22 cellular contexts compared by ENCODE assay signal in the genomic region with DNA sequence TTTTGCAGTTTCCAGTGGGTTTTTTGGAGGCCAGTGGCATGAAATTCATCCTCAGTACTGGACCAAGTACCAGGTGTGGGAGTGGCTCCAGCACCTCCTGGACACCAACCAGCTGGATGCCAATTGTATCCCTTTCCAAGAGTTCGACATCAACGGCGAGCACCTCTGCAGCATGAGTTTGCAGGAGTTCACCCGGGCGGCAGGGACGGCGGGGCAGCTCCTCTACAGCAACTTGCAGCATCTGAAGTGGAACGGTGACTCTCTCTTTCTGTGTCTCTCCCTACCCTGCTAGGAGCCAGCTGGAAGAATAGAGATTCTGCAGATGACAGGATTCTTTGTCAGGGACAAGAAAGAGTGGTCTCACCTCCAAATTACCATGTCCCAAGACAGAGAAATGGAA. TPM values are rescaled to one million over a fixed set of nuclear protein-coding genes. Genes with fewer than 3 reads are reported as not detected.
DNase-seq lines count a peak whose midpoint lies in the region; ATAC-seq, FAIRE-seq and TF ChIP-seq lines count a peak whose summit lies in the region.
"Had no signal": no experiment of that assay in that cellular context is flagged by ENCODE, and none has a peak within 500 bp of the region (broad histone marks: within the 10 kb centered on the region; RNA-seq: fewer than 3 reads in every experiment).

No MANE protein-coding gene starts in this region.

- H2BK12ac ChIP-seq in mesenchymal stem cell (ENCODE audit: low read length in 2 of 2), result no peak overlapping the region

- peaks cover 2% of the 10 kb centered on the region for H3K36me3 Mint-ChIP-seq in astrocyte (ENCODE audit: low read depth, unreplicated experiment)
- no peaks in the 10 kb centered on the region for H3K36me3 Mint-ChIP-seq in stimulated activated naive B cell treated with anti-CD40 and anti-IgM and Interleukin-4, amounts not matched to agents 10 μg/mL and 1 μg/mL and 100 μg/mL, for 72 hours
- H3K36me3 Mint-ChIP-seq: CD14-positive monocyte, IgD-negative memory B cell had no signal

- no peak overlapping the region for H2BK5ac ChIP-seq in mesenchymal stem cell (ENCODE audit: low read depth, low read length, poor library complexity, severe bottlenecking)

- WGBS in mesenchymal stem cell, result 98% methylated on average over 8 of the region's 8 CpGs

- H3K27me3 Mint-ChIP-seq in astrocyte (ENCODE audit: low read depth, unreplicated experiment), result no peaks in the 10 kb centered on the region
- H3K27me3 Mint-ChIP-seq in stimulated activated naive B cell treated with anti-CD40 and anti-IgM and Interleukin-4, amounts not matched to agents 10 μg/mL and 1 μg/mL and 100 μg/mL, for 72 hours, result peaks cover 16 to 22% of the 10 kb centered on the region in 2 donors
- H3K27me3 Mint-ChIP-seq: IgD-negative memory B cell had no signal

- H3K4me2 ChIP-seq in astrocyte (ENCODE audit: low read length) (no peak overlapping the region), mesenchymal stem cell (ENCODE audit: low read length, poor library complexity, severe bottlenecking) (no peak overlapping the region)

- no peaks in the 10 kb centered on the region for H4K20me1 ChIP-seq in astrocyte (ENCODE audit: insufficient read depth, low read length)

- H3K27ac ChIP-seq in C4-2B, result peak overlapping the region; percentile 34
- no peak overlapping the region for H3K27ac ChIP-seq in astrocyte (ENCODE audit: low read depth, low read length)
- no peak overlapping the region for H3K27ac ChIP-seq in mesenchymal stem cell (ENCODE audit: low read length, poor library complexity, severe bottlenecking)

- no peak overlapping the region for H2BK15ac ChIP-seq in mesenchymal stem cell (ENCODE audit: low read depth, poor library complexity, severe bottlenecking)

- peaks cover 28% of the 10 kb centered on the region for H3K4me1 ChIP-seq in astrocyte (ENCODE audit: insufficient read depth, low read length)
- peaks cover 13% of the 10 kb centered on the region for H3K4me1 ChIP-seq in mesenchymal stem cell (ENCODE audit: control insufficient read depth, insufficient read depth, low read depth, low read length)
- peaks cover 15% of the 10 kb centered on the region for H3K4me1 ChIP-seq in HAP-1

- H3K27ac Mint-ChIP-seq in astrocyte (ENCODE audit: unreplicated experiment), result peak overlapping the region; percentile 79
- H3K27ac Mint-ChIP-seq in stimulated activated naive B cell treated with anti-CD40 and anti-IgM and Interleukin-4, amounts not matched to agents 10 μg/mL and 1 μg/mL and 100 μg/mL, for 72 hours, result no peak overlapping the region
- H3K27ac Mint-ChIP-seq: CD14-positive monocyte, IgD-negative memory B cell had no signal

- no peak overlapping the region for H3K23ac ChIP-seq in mesenchymal stem cell (ENCODE audit: low read length in 2 of 2)

- peaks cover 38% of the 10 kb centered on the region for H3K4me1 Mint-ChIP-seq in astrocyte (ENCODE audit: low read depth, unreplicated experiment)
- peaks cover 12 to 24% of the 10 kb centered on the region in 2 donors for H3K4me1 Mint-ChIP-seq in stimulated activated naive B cell treated with anti-CD40 and anti-IgM and Interleukin-4, amounts not matched to agents 10 μg/mL and 1 μg/mL and 100 μg/mL, for 72 hours

- no peaks in the 10 kb centered on the region for H3K9me3 Mint-ChIP-seq in astrocyte (ENCODE audit: unreplicated experiment)
- H3K9me3 Mint-ChIP-seq in stimulated activated naive B cell treated with anti-CD40 and anti-IgM and Interleukin-4, amounts not matched to agents 10 μg/mL and 1 μg/mL and 100 μg/mL, for 72 hours, result no peaks in the 10 kb centered on the region
- H3K9me3 Mint-ChIP-seq: CD14-positive monocyte, IgD-negative memory B cell had no signal

- H2AFZ ChIP-seq in astrocyte (ENCODE audit: low read depth, low read length), result no peak overlapping the region
- no peak overlapping the region for H2AFZ ChIP-seq in mesenchymal stem cell (ENCODE audit: low read depth, low read length)

- H3K9me3 ChIP-seq in astrocyte (ENCODE audit: insufficient read depth, low read depth, low read length) (no peaks in the 10 kb centered on the region), mesenchymal stem cell (ENCODE audit: control insufficient read depth, low read length) (no peaks in the 10 kb centered on the region), HAP-1 (no peaks in the 10 kb centered on the region)

- no peak overlapping the region for H3K4me3 Mint-ChIP-seq in astrocyte (ENCODE audit: unreplicated experiment)
- no peak overlapping the region for H3K4me3 Mint-ChIP-seq in stimulated activated naive B cell treated with anti-CD40 and anti-IgM and Interleukin-4, amounts not matched to agents 10 μg/mL and 1 μg/mL and 100 μg/mL, for 72 hours
- H3K4me3 Mint-ChIP-seq: CD14-positive monocyte, IgD-negative memory B cell had no signal

- H2AK5ac ChIP-seq in mesenchymal stem cell (ENCODE audit: low read length, severe bottlenecking), result peak overlapping the region; percentile 21

- peak overlapping the region; percentile 36 for H4K8ac ChIP-seq in mesenchymal stem cell (ENCODE audit: low read length)

- H3K4me3 ChIP-seq in astrocyte (ENCODE audit: insufficient read depth, low read depth, low read length) (no peak overlapping the region), mesenchymal stem cell (ENCODE audit: insufficient read depth in 1 of 2, low read depth in 1 of 2, low read length in 2 of 2) (no peak overlapping the region), retinal pigment epithelial cell (ENCODE audit: low read length) (no peak overlapping the region), HAP-1 (no peak overlapping the region)

- H3K9ac ChIP-seq in astrocyte (ENCODE audit: low read length) (no peak overlapping the region), mesenchymal stem cell (ENCODE audit: low read length) (no peak overlapping the region)

- in situ Hi-C loops in HAP-1 (cut with MboI; ENCODE audit: low sequenced_read_pairs), result no loop called here

- no peaks in the 10 kb centered on the region for H3K79me1 ChIP-seq in mesenchymal stem cell (replicated peaks; ENCODE audit: low read length, poor library complexity, severe bottlenecking)

- peak overlapping the region in 1 of 2 experiments; percentile 54 for H3K18ac ChIP-seq in mesenchymal stem cell (ENCODE audit: low read depth in 1 of 2, low read length in 2 of 2)

- H3K27me3 ChIP-seq in astrocyte (ENCODE audit: insufficient read depth, low read length) (no peaks in the 10 kb centered on the region), mesenchymal stem cell (ENCODE audit: control insufficient read depth in 1 of 2, insufficient read depth in 1 of 2, low read length in 2 of 2) (peaks cover 0 to 8% of the 10 kb centered on the region in 2 experiments), HAP-1 (ENCODE audit: low read depth) (no peaks in the 10 kb centered on the region)

- TF ChIP-seq CTCF in C4-2B (conservative IDR thresholded peaks at IDR 0.05) (no peak; the same call in 1 of the 2 replicates), astrocyte (IDR thresholded peaks at IDR 0.05; ENCODE audit: insufficient read depth, low read depth, low read length) (no peak), retinal pigment epithelial cell (conservative IDR thresholded peaks at IDR 0.05; ENCODE audit: low read depth, low read length) (peak; percentile 4)

- no peak for FAIRE-seq in astrocyte (lab: Jason Lieb, UNC)

- peak overlapping the region in 1 of 2 experiments; percentile 23 for H3K14ac ChIP-seq in mesenchymal stem cell (ENCODE audit: low read length in 2 of 2)

- no peak overlapping the region for H3K4ac ChIP-seq in mesenchymal stem cell (ENCODE audit: low read depth in 1 of 2, low read length in 2 of 2)

- H3K36me3 ChIP-seq in astrocyte (ENCODE audit: insufficient read depth, low read length) (no peaks in the 10 kb centered on the region), mesenchymal stem cell (ENCODE audit: control insufficient read depth in 1 of 2, insufficient read depth in 2 of 2, low read depth in 1 of 2, low read length in 2 of 2) (no peaks in the 10 kb centered on the region), HAP-1 (replicated peaks) (no peaks in the 10 kb centered on the region)

- DNase-seq in astrocyte (ENCODE audit: low read depth) (no peak), mesenchymal stem cell (no peak), retinal pigment epithelial cell (ENCODE audit: low read depth) (no peak), HAP-1 (ENCODE audit: low spot score in 2 of 2) (no peak), cortex of kidney (lab: John Stamatoyannopoulos, UW) (no peak)
- DNase-seq in stimulated activated naive B cell treated with anti-CD40 and anti-IgM and Interleukin-4, amounts not matched to agents 10 μg/mL and 1 μg/mL and 100 μg/mL, for 72 hours, result no peak
- DNase-seq: GF-D8; Karpas-422; MV-4-11; NCI-H1105 treated with DMSO at 0.1 percent for 48 hours; NCI-H2029 treated with DMSO at 0.1 percent for 48 hours; NCI-H226; NCI-H524; NCI-H774; NK-92 treated with Interleukin-12 subunit alpha and Interleukin-12 subunit beta, amount 100 ng/mL, for 24 hours had no signal

- no peak for ATAC-seq in GM18870 (IDR thresholded peaks at IDR 0.05; ENCODE audit: unreplicated experiment)
- no peak for ATAC-seq in stimulated activated naive B cell treated with anti-CD40 and anti-IgM and Interleukin-4, amounts not matched to agents 10 μg/mL and 1 μg/mL and 100 μg/mL, for 72 hours (replicated peaks)
- ATAC-seq: Panc1, SK-N-SH treated with all-trans-retinoic acid at 6 μM for 48 hours had no signal

- no peaks in the 10 kb centered on the region for H3K79me2 ChIP-seq in astrocyte (ENCODE audit: insufficient read depth, low read length)

- H2BK120ac ChIP-seq in mesenchymal stem cell (ENCODE audit: low read depth, low read length), result no peak overlapping the region

- peak overlapping the region; percentile 60 for H4K91ac ChIP-seq in mesenchymal stem cell (ENCODE audit: low read length)

RNA-seq across cellular contexts. Expression of gene EHF, which starts 25.5 kb away (rescaled TPM):
- 0.25 TPM in 1 of 2 replicates, not detected in the other for total RNA-seq in astrocyte
- not detected for polyA plus RNA-seq in mesenchymal stem cell (2013, experiment 1 of 2)
- polyA plus RNA-seq in mesenchymal stem cell (2013, experiment 2 of 2), result 0.01 TPM
- total RNA-seq: A172 had no signal
- polyA plus RNA-seq: IgD-negative memory B cell had no signal
